8 cellular contexts compared by ENCODE assay signal in genomic region chr21:46285206-46285661, GRCh38. TPM values are rescaled to one million over a fixed set of nuclear protein-coding genes. Genes with fewer than 3 reads are reported as not detected.
DNase-seq lines count a peak whose midpoint lies in the region; ATAC-seq, FAIRE-seq and TF ChIP-seq lines count a peak whose summit lies in the region.

MCM3AP (minus strand) TSS chr21:46285611; CDS start chr21:46285286, 325 bp downstream.

- no peak for DNase-seq in activated CD8-positive, alpha-beta memory T cell treated with anti-CD3 and anti-CD28 coated beads, Interleukin-2, amount 10 ng/mL, durations not matched to agents 7 days and 5 days
- no peak for DNase-seq in activated CD8-positive, alpha-beta memory T cell treated with anti-CD3 and anti-CD28 coated beads for 24 hours
- no peak for DNase-seq in mammary epithelial cell
- no peak for DNase-seq in right lobe of liver
- DNase-seq in D721Med (ENCODE audit: insufficient read length, low spot score), result no peak

- no peaks in the 10 kb centered on the region for H3K27me3 ChIP-seq in mammary epithelial cell (ENCODE audit: insufficient read depth, low read length)
- no peaks in the 10 kb centered on the region for H3K27me3 ChIP-seq in right lobe of liver
- no peaks in the 10 kb centered on the region for H3K27me3 ChIP-seq in thymus (ENCODE audit: control insufficient read depth, insufficient read depth)

- peaks cover 51% of the 10 kb centered on the region for H3K4me1 Mint-ChIP-seq in activated CD8-positive, alpha-beta memory T cell treated with anti-CD3 and anti-CD28 coated beads, Interleukin-2, amount 10 ng/mL, durations not matched to agents 7 days and 5 days

- peak within 1 kb of the TSS; percentile 91 for H2AFZ ChIP-seq in mammary epithelial cell (ENCODE audit: low read depth, low read length)

- H3K4me3 Mint-ChIP-seq in activated CD8-positive, alpha-beta memory T cell treated with anti-CD3 and anti-CD28 coated beads, Interleukin-2, amount 10 ng/mL, durations not matched to agents 7 days and 5 days, result peak within 1 kb of the TSS; percentile 83

- FAIRE-seq in D721Med (lab: Jason Lieb, UNC), result no peak

- H3K27ac ChIP-seq in mammary epithelial cell (ENCODE audit: insufficient read depth, low read depth, low read length) (peak within 1 kb of the TSS; percentile 70), right lobe of liver (peak within 1 kb of the TSS; percentile 75 to 94 (median 82)), thymus (ENCODE audit: low read depth) (peak within 1 kb of the TSS; percentile 97)

- no peaks in the 10 kb centered on the region for H3K27me3 Mint-ChIP-seq in activated CD8-positive, alpha-beta memory T cell treated with anti-CD3 and anti-CD28 coated beads, Interleukin-2, amount 10 ng/mL, durations not matched to agents 7 days and 5 days

- WGBS in mammary epithelial cell (ENCODE audit: low coverage, missing lambda C conversion rate), result 31% methylated on average over 6 of the region's 6 CpGs
- 32% methylated on average over 6 of the region's 6 CpGs for WGBS in right lobe of liver (ENCODE audit: insufficient coverage, low coverage, low lambda C conversion rate, missing lambda C conversion rate)
- 41% methylated on average over 6 of the region's 6 CpGs for WGBS in thymus

- H3K36me3 Mint-ChIP-seq in activated CD8-positive, alpha-beta memory T cell treated with anti-CD3 and anti-CD28 coated beads, Interleukin-2, amount 10 ng/mL, durations not matched to agents 7 days and 5 days, result peaks cover 35% of the 10 kb centered on the region

- dilution Hi-C loops in mammary epithelial cell (cut with HindIII; ENCODE audit: low sequenced_read_pairs), result no loop called here

- no peak for TF ChIP-seq POLR2A in right lobe of liver (IDR thresholded peaks at IDR 0.05)

- no peak for ATAC-seq in activated CD8-positive, alpha-beta memory T cell treated with anti-CD3 and anti-CD28 coated beads, Interleukin-2, amount 10 ng/mL, durations not matched to agents 7 days and 5 days
- ATAC-seq in right lobe of liver (no peak), HG03175 (IDR thresholded peaks at IDR 0.05; ENCODE audit: unreplicated experiment) (no peak)
- ATAC-seq in activated CD4-positive, CD25-positive, alpha-beta regulatory T cell treated with anti-CD3 and anti-CD28 coated beads, Interleukin-2, amount 50 U/mL, for 24 hours, result no peak

- intact Hi-C loops in mammary epithelial cell (cut with micrococcal nuclease), result loop anchor here (2.0 to 5.0 kb wide), 2 partner anchors 56 to 138 kb away; partner anchors contain the start of gene LSS
- intact Hi-C loops in right lobe of liver (cut with DNase I), result no loop called here

- H3K9me3 ChIP-seq in mammary epithelial cell (replicated peaks; ENCODE audit: insufficient read depth, low read length), result no peaks in the 10 kb centered on the region
- H3K9me3 ChIP-seq in right lobe of liver, result no peaks in the 10 kb centered on the region
- H3K9me3 ChIP-seq in thymus (ENCODE audit: control insufficient read depth), result no peaks in the 10 kb centered on the region

- CTCF ChIA-PET in activated CD8-positive, alpha-beta memory T cell treated with anti-CD3 and anti-CD28 coated beads, Interleukin-2, amount 10 ng/mL, durations not matched to agents 7 days and 5 days (lab: Charles Lee), result interaction anchor here (0.8 to 3.5 kb wide), 7 partner anchors 9 to 316 kb away, joined by 3 to 19 read pairs (median 3); partner anchors contain the start of gene LSS
- CTCF ChIA-PET in mammary epithelial cell (lab: Charles Lee; ENCODE audit: low non-redundant PET), result no interaction called here

- BruUV-seq in mammary epithelial cell (replicated peaks; lab: Mats Ljungman, UMichigan), result TSS peak; percentile 44

- H3K4me3 ChIP-seq in mammary epithelial cell (replicated peaks in 1 of 3; ENCODE audit: insufficient read depth in 1 of 3, low read depth in 2 of 3, low read length in 3 of 3) (peak within 1 kb of the TSS; percentile 73 to 90 (median 76)), right lobe of liver (peak within 1 kb of the TSS; percentile 82 to 90 (median 84)), thymus (ENCODE audit: low read length) (peak within 1 kb of the TSS; percentile 92)

- peak within 1 kb of the TSS; percentile 80 for H3K9ac ChIP-seq in mammary epithelial cell (ENCODE audit: insufficient read depth, low read length)

- H3K9me3 Mint-ChIP-seq in activated CD8-positive, alpha-beta memory T cell treated with anti-CD3 and anti-CD28 coated beads, Interleukin-2, amount 10 ng/mL, durations not matched to agents 7 days and 5 days (ENCODE audit: low read depth), result no peaks in the 10 kb centered on the region

- peak within 1 kb of the TSS; percentile 93 for H3K27ac Mint-ChIP-seq in activated CD8-positive, alpha-beta memory T cell treated with anti-CD3 and anti-CD28 coated beads, Interleukin-2, amount 10 ng/mL, durations not matched to agents 7 days and 5 days

- in situ Hi-C loops in mammary epithelial cell (cut with MboI; ENCODE audit: low sequenced_read_pairs in 2 of 2), result no loop called here

- no peak for TF ChIP-seq CTCF in mammary epithelial cell (conservative IDR thresholded peaks at IDR 0.05 in 1 of 2, IDR thresholded peaks at IDR 0.05 in 1 of 2; ENCODE audit: extremely low read depth in 1 of 2, insufficient read depth in 1 of 2, low read depth in 1 of 2, low read length in 2 of 2)
- TF ChIP-seq CTCF in right lobe of liver (IDR thresholded peaks at IDR 0.05), result no peak
- no peak for TF ChIP-seq CTCF in D721Med (IDR thresholded peaks at IDR 0.05; ENCODE audit: insufficient read depth, missing control alignments)

- H3K4me1 ChIP-seq in mammary epithelial cell (ENCODE audit: insufficient read depth, low read length), result peaks cover 25% of the 10 kb centered on the region
- H3K4me1 ChIP-seq in right lobe of liver, result peaks cover 1 to 34% (median 15%) of the 10 kb centered on the region in 4 donors
- peaks cover 13% of the 10 kb centered on the region for H3K4me1 ChIP-seq in thymus (ENCODE audit: control insufficient read depth, insufficient read depth, low read length)

- H3K4me2 ChIP-seq in mammary epithelial cell (ENCODE audit: insufficient read depth, low read depth, low read length), result peak within 1 kb of the TSS; percentile 90

- H3K79me2 ChIP-seq in mammary epithelial cell (ENCODE audit: insufficient read depth, low read length), result peaks cover 72% of the 10 kb centered on the region

- H4K20me1 ChIP-seq in mammary epithelial cell (ENCODE audit: insufficient read depth, low read length), result no peaks in the 10 kb centered on the region

- H3K36me3 ChIP-seq in mammary epithelial cell (ENCODE audit: insufficient read depth, low read length) (peaks cover 11% of the 10 kb centered on the region), right lobe of liver (peaks cover 0 to 26% (median 8%) of the 10 kb centered on the region in 4 donors), thymus (ENCODE audit: control insufficient read depth, insufficient read depth) (peaks cover 4% of the 10 kb centered on the region)

RNA-seq across cellular contexts. Expression of gene MCM3AP, which starts in this region (rescaled TPM):
- total RNA-seq in activated CD8-positive, alpha-beta memory T cell treated with anti-CD3 and anti-CD28 coated beads, Interleukin-2, amount 10 ng/mL, durations not matched to agents 7 days and 5 days, result 100 to 1,000 TPM; 134 to 139 TPM
- total RNA-seq in mammary epithelial cell (10 to 100 TPM; 57.2 to 88.8 TPM), right lobe of liver (10 to 100 TPM; 34.4 to 44.6 (median 40.7) TPM)
- polyA plus RNA-seq in mammary epithelial cell (45.5 TPM), thymus (80.4 TPM)
- 78.6 TPM for polyA minus RNA-seq in mammary epithelial cell
